In the genomic region with DNA sequence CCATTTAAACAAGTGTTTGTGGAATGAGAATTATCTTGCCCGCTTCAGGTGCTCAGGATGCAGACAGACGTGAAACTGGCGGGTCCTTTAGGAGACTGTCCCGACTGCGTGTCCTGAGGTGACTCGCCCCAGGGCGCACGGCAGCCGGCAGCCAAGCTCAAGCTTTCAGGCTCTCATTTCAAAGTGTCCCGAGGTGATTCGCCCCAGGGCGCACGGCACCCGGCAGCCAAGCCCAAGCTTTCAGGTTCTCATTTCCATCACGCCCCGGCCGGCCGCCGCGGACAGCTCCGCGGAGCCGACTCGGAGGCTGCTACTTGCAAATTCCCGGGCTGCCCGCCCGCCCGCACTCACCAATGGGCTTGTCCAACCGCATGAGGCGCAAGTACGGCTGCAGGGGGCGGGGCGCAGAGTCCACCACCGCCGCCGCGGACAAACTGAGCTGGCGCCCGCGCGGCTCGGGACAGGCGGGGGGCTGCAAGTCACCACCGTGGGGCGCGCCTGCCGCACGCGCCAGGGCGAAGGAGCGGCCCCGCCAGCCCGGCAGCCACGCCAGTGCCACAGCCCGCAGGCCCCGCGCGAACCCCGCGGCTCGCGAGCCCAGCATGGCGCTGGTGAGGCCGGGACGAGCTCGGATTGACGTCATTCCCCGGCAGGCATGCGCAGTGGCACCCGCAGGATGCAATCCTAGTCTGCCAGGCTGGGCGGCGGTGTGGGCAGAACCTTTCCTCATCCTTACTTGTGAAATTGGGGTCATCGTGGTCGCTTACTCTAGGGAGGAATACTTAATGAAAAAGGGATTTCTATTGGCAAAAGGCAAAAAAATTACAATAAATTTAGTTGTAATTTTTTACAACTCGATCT, we compare ENCODE assay signal across 8 cellular contexts. TPM values are rescaled to one million over a fixed set of nuclear protein-coding genes. Genes with fewer than 3 reads are reported as not detected.
DNase-seq lines count a peak whose midpoint lies in the region; TF ChIP-seq lines count a peak whose summit lies in the region.

COQ2 (minus strand) TSS at position 638 of the 861 bp plus-strand sequence; CDS start at position 604, 34 bp downstream.

- H4K20me1 ChIP-seq in H9 (ENCODE audit: control insufficient read depth, insufficient read depth, insufficient read length): no peaks in the 10 kb centered on the region

- H3K36me3 ChIP-seq in SJCRH30: no peaks in the 10 kb centered on the region
- peaks cover 0 to 3% of the 10 kb centered on the region in 2 donors for H3K36me3 ChIP-seq in neuronal stem cell (replicated peaks in 1 of 2; ENCODE audit: control insufficient read depth in 2 of 2, insufficient read depth in 2 of 2, low read length in 2 of 2)

- H2BK120ac ChIP-seq in H9 (ENCODE audit: low read depth, low read length, poor library complexity, severe bottlenecking) (no peak within 1 kb of the TSS), neuronal stem cell (ENCODE audit: low read depth, low read length) (no peak within 1 kb of the TSS)

- no peaks in the 10 kb centered on the region for H3K79me1 ChIP-seq in H9 (ENCODE audit: insufficient read depth, low read depth, low read length, poor library complexity, severe bottlenecking)
- H3K79me1 ChIP-seq in neuronal stem cell (ENCODE audit: low read depth, low read length): no peaks in the 10 kb centered on the region

- H3K9me3 Mint-ChIP-seq in H9: peaks cover 0 to 2% of the 10 kb centered on the region in 2 experiments; a peak in 1 of 5 replicates

- no peak within 1 kb of the TSS for H4K5ac ChIP-seq in H9 (ENCODE audit: insufficient read length, low read depth, low read length)

- no peak within 1 kb of the TSS for H3K56ac ChIP-seq in H9 (ENCODE audit: insufficient read length, low read depth, low read length)

- no peak within 1 kb of the TSS for H2BK20ac ChIP-seq in H9 (ENCODE audit: low read depth, low read length, poor library complexity, severe bottlenecking)

- peaks cover 15 to 20% of the 10 kb centered on the region in 2 experiments for H3K4me1 Mint-ChIP-seq in H9

- H2AK5ac ChIP-seq in H9 (ENCODE audit: insufficient read length, low read length): no peak within 1 kb of the TSS
- H2AK5ac ChIP-seq in neuronal stem cell (ENCODE audit: low read depth, low read length): no peak within 1 kb of the TSS

- H3K27ac ChIP-seq in H9 (ENCODE audit: insufficient read length, low read depth, low read length) (no peak within 1 kb of the TSS), SJCRH30 (peak within 1 kb of the TSS; percentile 72), neuronal stem cell (replicated peaks; ENCODE audit: low read length) (peak within 1 kb of the TSS; percentile 93), substantia nigra (ENCODE audit: low read depth, low read length, poor library complexity, severe bottlenecking) (peak within 1 kb of the TSS; percentile 88)

- H2AFZ ChIP-seq in H9 (ENCODE audit: low read length) (peak within 1 kb of the TSS; percentile 92), neuronal stem cell (ENCODE audit: low read length) (peak within 1 kb of the TSS; percentile 95)

- H3K27me3 Mint-ChIP-seq in H9 (ENCODE audit: low read depth): peaks cover 16% of the 10 kb centered on the region

- H2BK12ac ChIP-seq in H9 (ENCODE audit: insufficient read length, low read depth, low read length): no peak within 1 kb of the TSS
- H2BK12ac ChIP-seq in neuronal stem cell (ENCODE audit: low read length): no peak within 1 kb of the TSS

- WGBS in H9 (ENCODE audit: extremely low coverage, insufficient read length, low lambda C conversion rate): no CpG with 5 or more reads among the region's 75 CpGs
- WGBS in neuronal stem cell (ENCODE audit: extremely low coverage in 2 of 2, insufficient read length in 2 of 2, insufficient replicate concordance in 1 of 2), 2 donors: no CpG with 5 or more reads among the region's 75 CpGs

- H3K23ac ChIP-seq in H9 (ENCODE audit: insufficient read length, low read depth, low read length): no peak within 1 kb of the TSS
- H3K23ac ChIP-seq in neuronal stem cell (ENCODE audit: low read depth, low read length, poor library complexity): peak within 1 kb of the TSS; percentile 90

- peak; percentile 37; the same call in 1 of the 3 replicates for TF ChIP-seq CTCF in H9 (conservative IDR thresholded peaks at IDR 0.05)

- peak within 1 kb of the TSS; percentile 45 for H3K18ac ChIP-seq in H9 (ENCODE audit: insufficient read length, low read depth, low read length)
- H3K18ac ChIP-seq in neuronal stem cell (ENCODE audit: low read length): peak within 1 kb of the TSS; percentile 97

- no peaks in the 10 kb centered on the region for H3K9me3 ChIP-seq in H9 (ENCODE audit: control insufficient read depth, low read depth, low read length)
- no peaks in the 10 kb centered on the region for H3K9me3 ChIP-seq in SJCRH30 (replicated peaks)
- no peaks in the 10 kb centered on the region for H3K9me3 ChIP-seq in neuronal stem cell (replicated peaks in 1 of 2; ENCODE audit: control insufficient read depth in 2 of 2, insufficient read depth in 1 of 2, low read depth in 1 of 2, low read length in 2 of 2)

- H3K4me2 ChIP-seq in H9 (ENCODE audit: insufficient read depth, insufficient read length, low read length) (peak within 1 kb of the TSS; percentile 86), neuronal stem cell (ENCODE audit: insufficient read depth, low read length, poor library complexity, severe bottlenecking) (peak within 1 kb of the TSS; percentile 85)

- H3T11ph ChIP-seq in H9 (ENCODE audit: low read length): no peak within 1 kb of the TSS

- H3K27me3 ChIP-seq in H9 (ENCODE audit: insufficient read depth, low read length): no peaks in the 10 kb centered on the region; the same call in 1 of the 2 replicates
- no peaks in the 10 kb centered on the region for H3K27me3 ChIP-seq in SJCRH30
- no peaks in the 10 kb centered on the region for H3K27me3 ChIP-seq in neuronal stem cell (ENCODE audit: control insufficient read depth in 3 of 3, insufficient read depth in 3 of 3, low read depth in 1 of 3, low read length in 3 of 3)

- H2BK5ac ChIP-seq in H9 (ENCODE audit: insufficient read length, low read length) (no peak within 1 kb of the TSS), neuronal stem cell (ENCODE audit: low read length) (no peak within 1 kb of the TSS)

- H3K9ac ChIP-seq in H9 (ENCODE audit: extremely low read depth, insufficient read length, low read length) (peak within 1 kb of the TSS; percentile 67), neuronal stem cell (ENCODE audit: low read depth, low read length, poor library complexity) (peak within 1 kb of the TSS; percentile 94)

- H3K4me3 Mint-ChIP-seq in H9: peak within 1 kb of the TSS; percentile 85 to 87

- H2BK15ac ChIP-seq in H9 (ENCODE audit: low read depth, low read length) (no peak within 1 kb of the TSS), neuronal stem cell (ENCODE audit: low read length) (no peak within 1 kb of the TSS)

- peaks cover 9% of the 10 kb centered on the region for H3K23me2 ChIP-seq in H9 (ENCODE audit: insufficient read length, low read depth, low read length, poor library complexity, severe bottlenecking)

- peak within 1 kb of the TSS in 2 of 3 experiments; percentile 87 to 91; a peak in 6 of 7 replicates for H3K27ac Mint-ChIP-seq in H9

- DNase-seq in GDM1 (lab: John Stamatoyannopoulos, UW): peak; percentile 93
- peak; percentile 94 for DNase-seq in H9
- peak; percentile 87 for DNase-seq in M059J (ENCODE audit: low read depth)
- peak; percentile 97 to 98 for DNase-seq in SJCRH30
- peak; percentile 83 to 93 (median 90) for DNase-seq in activated naive CD4-positive, alpha-beta T cell (lab: John Stamatoyannopoulos, UW)
- peak; percentile 85 for DNase-seq in foreskin melanocyte
- DNase-seq in neuronal stem cell (ENCODE audit: low spot score): peak; percentile 89
- DNase-seq in substantia nigra (lab: John Stamatoyannopoulos, UW): peak; percentile 72 to 99 (median 93)

- H3K4ac ChIP-seq in H9 (ENCODE audit: low read depth, low read length) (no peak within 1 kb of the TSS), neuronal stem cell (ENCODE audit: low read length) (no peak within 1 kb of the TSS)

- H4K91ac ChIP-seq in H9 (ENCODE audit: insufficient read length, low read depth, low read length) (no peak within 1 kb of the TSS), neuronal stem cell (ENCODE audit: low read depth, low read length, poor library complexity) (peak within 1 kb of the TSS; percentile 83)

- peak within 1 kb of the TSS; percentile 71 for H3K4me3 ChIP-seq in SJCRH30
- peak within 1 kb of the TSS; percentile 63 to 92 for H3K4me3 ChIP-seq in neuronal stem cell (ENCODE audit: low read length in 2 of 2)

- H3K79me2 ChIP-seq in H9 (ENCODE audit: insufficient read depth, low read length): no peaks in the 10 kb centered on the region

- H3K14ac ChIP-seq in H9 (ENCODE audit: insufficient read depth, low read length): peak within 1 kb of the TSS; percentile 98
- H3K14ac ChIP-seq in neuronal stem cell (ENCODE audit: low read length): peak within 1 kb of the TSS; percentile 65

- H4K8ac ChIP-seq in H9 (replicated peaks; ENCODE audit: insufficient read length, low read depth, low read length) (no peak within 1 kb of the TSS), neuronal stem cell (ENCODE audit: low read depth, low read length) (no peak within 1 kb of the TSS)

- H3K4me1 ChIP-seq in H9 (ENCODE audit: insufficient read depth, low read length): no peaks in the 10 kb centered on the region
- H3K4me1 ChIP-seq in SJCRH30: 0 out of 2 replicates have a peak, but pooled peaks cover 3% of the 10 kb centered on the region
- H3K4me1 ChIP-seq in neuronal stem cell (ENCODE audit: control insufficient read depth in 2 of 2, insufficient read depth in 1 of 2, low read depth in 1 of 2, low read length in 2 of 2): peaks cover 0 to 2% of the 10 kb centered on the region in 2 donors

- no peaks in the 10 kb centered on the region; a peak in 1 of 7 replicates for H3K36me3 Mint-ChIP-seq in H9 (ENCODE audit: insufficient read depth in 1 of 3, low read depth in 3 of 3)

RNA-seq across cellular contexts. Expression of gene COQ2, which starts in this region (rescaled TPM):
- total RNA-seq in H9 (2021): 19.8 and 19.9 TPM in 2 replicates
- 18.7 and 20.3 TPM in 2 replicates for total RNA-seq in M059J (2014; rRNA removed; shearing (Covaris generic))
- 12.6 and 15.3 TPM in 2 replicates for total RNA-seq in SJCRH30 (2014; rRNA removed; shearing (Covaris generic))
- polyA plus RNA-seq in neuronal stem cell (2013, experiment 1 of 2): 18.2 TPM
- 17.5 TPM for polyA plus RNA-seq in neuronal stem cell (2013, experiment 2 of 2)
